ENCODE assay signal across 8 cellular contexts in genomic region chr18:23619388-23619873, GRCh38. TPM values are rescaled to one million over a fixed set of nuclear protein-coding genes. Genes with fewer than 3 reads are reported as not detected.
DNase-seq lines count a peak whose midpoint lies in the region; ATAC-seq and TF ChIP-seq lines count a peak whose summit lies in the region.

No MANE protein-coding gene starts in this region.

- peaks cover 13% of the 10 kb centered on the region for H3K4me1 Mint-ChIP-seq in activated CD4-positive, alpha-beta T cell treated with anti-CD3 and anti-CD28 coated beads, Interleukin-2, amount 10 ng/mL, durations not matched to agents 24 days and 14 days

- no peaks in the 10 kb centered on the region for H3K9me3 ChIP-seq in effector memory CD4-positive, alpha-beta T cell (ENCODE audit: control insufficient read depth, low read length)
- no peaks in the 10 kb centered on the region for H3K9me3 ChIP-seq in muscle layer of duodenum (ENCODE audit: control insufficient read depth in 1 of 2, low read length in 2 of 2)

- no peak for TF ChIP-seq CTCF in NB4 (IDR thresholded peaks at IDR 0.05; ENCODE audit: low read depth, low read length)

- H3K4me3 Mint-ChIP-seq in activated CD4-positive, alpha-beta T cell treated with anti-CD3 and anti-CD28 coated beads, Interleukin-2, amount 10 ng/mL, durations not matched to agents 24 days and 14 days, result peak overlapping the region; percentile 39

- H3K27ac ChIP-seq in effector memory CD4-positive, alpha-beta T cell (ENCODE audit: insufficient read depth, low read length, poor library complexity, severe bottlenecking), result no peak overlapping the region
- H3K27ac ChIP-seq in muscle layer of duodenum (ENCODE audit: low read length), result no peak overlapping the region

- H3K4me3 ChIP-seq in NB4 (ENCODE audit: low read depth, low read length) (peak overlapping the region; percentile 47), muscle layer of duodenum (ENCODE audit: low read depth in 1 of 2, low read length in 2 of 2) (peak overlapping the region; percentile 55 to 70)
- peak overlapping the region; percentile 33 for H3K4me3 ChIP-seq in effector memory CD4-positive, alpha-beta T cell (ENCODE audit: insufficient read depth, low read depth, low read length, poor library complexity, severe bottlenecking)

- no peaks in the 10 kb centered on the region for H3K9me3 Mint-ChIP-seq in activated CD4-positive, alpha-beta T cell treated with anti-CD3 and anti-CD28 coated beads, Interleukin-2, amount 10 ng/mL, durations not matched to agents 24 days and 14 days

- no peak overlapping the region for H3K27ac Mint-ChIP-seq in activated CD4-positive, alpha-beta T cell treated with anti-CD3 and anti-CD28 coated beads, Interleukin-2, amount 10 ng/mL, durations not matched to agents 24 days and 14 days

- intact Hi-C loops in activated CD4-positive, alpha-beta T cell treated with anti-CD3 and anti-CD28 coated beads, Interleukin-2, amount 10 ng/mL, durations not matched to agents 24 days and 14 days (cut with micrococcal nuclease), result no loop called here

- TF ChIP-seq POLR2A in NB4 (IDR thresholded peaks at IDR 0.05; ENCODE audit: extremely low read depth, insufficient read length), result no peak

- ATAC-seq in GM21717 (IDR thresholded peaks at IDR 0.05; ENCODE audit: unreplicated experiment), result no peak
- ATAC-seq in GM18502 (IDR thresholded peaks at IDR 0.05; ENCODE audit: poor library complexity, unreplicated experiment), result no peak

- H3K36me3 Mint-ChIP-seq in activated CD4-positive, alpha-beta T cell treated with anti-CD3 and anti-CD28 coated beads, Interleukin-2, amount 10 ng/mL, durations not matched to agents 24 days and 14 days (ENCODE audit: low read depth), result no peaks in the 10 kb centered on the region

- peaks cover 19% of the 10 kb centered on the region for H3K27me3 ChIP-seq in effector memory CD4-positive, alpha-beta T cell (replicated peaks; ENCODE audit: control insufficient read depth, insufficient read depth, low read length, poor library complexity, severe bottlenecking)
- H3K27me3 ChIP-seq in muscle layer of duodenum (ENCODE audit: low read depth, low read length), result no peaks in the 10 kb centered on the region

- no peaks in the 10 kb centered on the region for H3K4me1 ChIP-seq in effector memory CD4-positive, alpha-beta T cell (ENCODE audit: control insufficient read depth, insufficient read depth, low read length, poor library complexity, severe bottlenecking)
- H3K4me1 ChIP-seq in muscle layer of duodenum (ENCODE audit: control insufficient read depth in 1 of 2, insufficient read depth in 2 of 2, low read length in 2 of 2), result peaks cover 0 to 22% of the 10 kb centered on the region in 2 donors

- no peaks in the 10 kb centered on the region for H3K36me3 ChIP-seq in effector memory CD4-positive, alpha-beta T cell (ENCODE audit: control insufficient read depth, insufficient read depth, low read length)
- no peaks in the 10 kb centered on the region for H3K36me3 ChIP-seq in muscle layer of duodenum (ENCODE audit: control insufficient read depth in 1 of 2, insufficient read depth in 2 of 2, low read length in 2 of 2)

- H3K27me3 Mint-ChIP-seq in activated CD4-positive, alpha-beta T cell treated with anti-CD3 and anti-CD28 coated beads, Interleukin-2, amount 10 ng/mL, durations not matched to agents 24 days and 14 days, result peaks cover 50% of the 10 kb centered on the region

- DNase-seq in activated CD4-positive, alpha-beta T cell treated with anti-CD3 and anti-CD28 coated beads, Interleukin-2, amount 10 ng/mL, durations not matched to agents 24 days and 14 days, result peak; percentile 65
- DNase-seq in activated CD4-positive, alpha-beta T cell treated with anti-CD3 and anti-CD28 coated beads for 4 hours, result no peak
- DNase-seq in NB4 (ENCODE audit: low read depth), result no peak
- no peak for DNase-seq in effector memory CD4-positive, alpha-beta T cell
- DNase-seq in NCI-H1092 (lab: John Stamatoyannopoulos, UW), result no peak

RNA-seq across cellular contexts. Expression of gene NPC1, which starts 33.1 kb away (rescaled TPM):
- total RNA-seq in activated CD4-positive, alpha-beta T cell treated with anti-CD3 and anti-CD28 coated beads, Interleukin-2, amount 10 ng/mL, durations not matched to agents 24 days and 14 days, result 26.3 and 29.9 TPM in 2 replicates

RNA-seq across cellular contexts. Expression of gene ANKRD29, which starts 43.3 kb away (rescaled TPM):
- total RNA-seq in activated CD4-positive, alpha-beta T cell treated with anti-CD3 and anti-CD28 coated beads, Interleukin-2, amount 10 ng/mL, durations not matched to agents 24 days and 14 days, result not detected in 2 replicates
